ENCODE assay signal across 3 cellular contexts in the genomic region with DNA sequence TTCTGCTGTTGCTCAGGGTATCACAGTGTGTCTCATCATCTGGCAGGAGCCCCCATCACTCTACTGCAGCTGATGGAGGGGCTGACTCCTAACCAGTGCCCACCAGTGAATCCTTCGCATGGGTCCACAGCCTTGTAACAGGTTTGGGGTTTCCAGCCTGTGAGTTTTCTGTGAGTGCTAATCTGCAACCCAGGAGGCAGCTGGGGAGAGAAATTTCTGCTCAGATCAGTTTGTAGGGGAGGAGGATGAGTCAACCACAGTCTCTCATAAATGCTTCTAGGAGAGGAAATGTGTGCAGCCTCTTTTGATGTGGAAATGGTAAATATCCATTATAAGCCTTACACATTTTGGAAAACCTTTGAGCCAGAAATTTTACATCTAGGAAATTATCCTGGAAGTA.
"Had no signal": no experiment of that assay in that cellular context is flagged by ENCODE, and none has a peak within 500 bp of the region (broad histone marks: within the 10 kb centered on the region; RNA-seq: fewer than 3 reads in every experiment).

No MANE protein-coding gene starts in this region.

- H3K27ac Mint-ChIP-seq: IgD-negative memory B cell had no signal

- H3K4me3 Mint-ChIP-seq: IgD-negative memory B cell had no signal

- H3K36me3 Mint-ChIP-seq: IgD-negative memory B cell had no signal

- DNase-seq: IMR-90, KBM-7 had no signal

- H3K27me3 Mint-ChIP-seq: IgD-negative memory B cell had no signal
